In the genomic region with DNA sequence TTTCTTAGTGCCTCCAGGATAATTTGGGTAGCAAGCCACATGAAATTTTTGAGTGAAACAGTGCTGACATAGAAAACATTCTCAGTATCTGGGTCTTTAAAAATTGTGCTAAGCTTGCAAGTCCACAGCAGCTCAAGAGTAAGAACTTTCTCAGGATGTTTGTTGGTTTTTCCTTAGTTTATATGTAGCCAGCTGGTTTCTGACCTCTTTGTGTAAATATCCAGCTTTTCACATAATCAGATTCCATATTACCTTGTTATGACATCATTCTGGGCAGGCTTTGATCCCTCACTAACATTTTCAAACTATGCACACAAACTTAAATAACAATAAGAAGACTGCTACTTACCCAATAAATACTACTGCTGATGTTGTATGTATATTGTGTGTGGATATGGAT, we compare ENCODE assay signal across 24 cellular contexts.
"Had no signal": no experiment of that assay in that cellular context is flagged by ENCODE, and none has a peak within 500 bp of the region (broad histone marks: within the 10 kb centered on the region; RNA-seq: fewer than 3 reads in every experiment).

No MANE protein-coding gene starts in this region.

- H3K36me3 Mint-ChIP-seq: activated naive CD8-positive, alpha-beta T cell; natural killer cell treated with Interleukin-12 subunit alpha and Interleukin-12 subunit beta and Interleukin-15 and Interleukin-18, amount 100 ng/mL, for 72 hours; T-cell had no signal

- H3K27ac ChIP-seq: heart right ventricle, SK-N-MC, transverse colon had no signal

- H3K4me3 Mint-ChIP-seq: activated CD4-positive, alpha-beta T cell treated with anti-CD3 and anti-CD28 coated beads, Interleukin-2, amount 10 ng/mL, durations not matched to agents 7 days and 5 days; activated naive CD8-positive, alpha-beta T cell; activated T-cell treated with anti-CD3 and anti-CD28 coated beads, Interleukin-2, amount 50 U/mL, for 72 hours; endodermal cell; natural killer cell treated with Interleukin-12 subunit alpha and Interleukin-12 subunit beta and Interleukin-15 and Interleukin-18, amount 100 ng/mL, for 72 hours; T-cell had no signal

- H3K36me3 ChIP-seq: heart right ventricle, transverse colon had no signal

- H3K4me1 ChIP-seq: heart right ventricle, transverse colon had no signal

- H3K4me3 ChIP-seq: heart right ventricle, SK-N-MC, transverse colon had no signal

- H3K27ac Mint-ChIP-seq: activated CD4-positive, alpha-beta T cell treated with anti-CD3 and anti-CD28 coated beads, Interleukin-2, amount 10 ng/mL, durations not matched to agents 7 days and 5 days; activated naive CD8-positive, alpha-beta T cell; activated T-cell treated with anti-CD3 and anti-CD28 coated beads, Interleukin-2, amount 50 U/mL, for 72 hours; endodermal cell; natural killer cell treated with Interleukin-12 subunit alpha and Interleukin-12 subunit beta and Interleukin-15 and Interleukin-18, amount 100 ng/mL, for 72 hours; T-cell had no signal

- H3K27me3 ChIP-seq: heart right ventricle, transverse colon had no signal

- FAIRE-seq: bronchial epithelial cell had no signal

- ATAC-seq: activated T-cell treated with anti-CD3 and anti-CD28 coated beads, Interleukin-2, amount 50 U/mL, for 72 hours; heart right ventricle; left lobe of liver; natural killer cell treated with Interleukin-12 subunit alpha and Interleukin-12 subunit beta and Interleukin-15 and Interleukin-18, amount 100 ng/mL, for 72 hours; T-cell had no signal

- DNase-seq: activated CD4-positive, alpha-beta T cell treated with anti-CD3 and anti-CD28 coated beads, Interleukin-2, amount 10 ng/mL, durations not matched to agents 7 days and 5 days; activated CD8-positive, alpha-beta memory T cell treated with anti-CD3 and anti-CD28 coated beads, Interleukin-2, amount 50 U/mL, for 48 hours; activated gamma-delta T cell treated with Interleukin-2 at 50 U/mL for 16 hours; activated T-cell treated with anti-CD3 and anti-CD28 coated beads, Interleukin-2, amount 50 U/mL, for 72 hours; amygdala; endodermal cell; foreskin melanocyte; heart right ventricle; islet precursor cell; mammary epithelial cell; posterior cingulate gyrus; retina; stimulated activated CD4-positive, alpha-beta T cell treated with anti-CD3 and anti-CD28 coated beads, Interleukin-15, amount 100 ng/mL, for 24 hours; stimulated activated CD4-positive, alpha-beta T cell treated with anti-CD3 and anti-CD28 coated beads, Interleukin-4, amount 100 ng/mL, for 1 hour; stimulated activated naive CD4-positive, alpha-beta T cell; substantia nigra; T-cell; T-helper 9 cell; transverse colon had no signal

- H3K4me1 Mint-ChIP-seq: activated CD4-positive, alpha-beta T cell treated with anti-CD3 and anti-CD28 coated beads, Interleukin-2, amount 10 ng/mL, durations not matched to agents 7 days and 5 days; endodermal cell; T-cell had no signal

- H3K27me3 Mint-ChIP-seq: activated CD4-positive, alpha-beta T cell treated with anti-CD3 and anti-CD28 coated beads, Interleukin-2, amount 10 ng/mL, durations not matched to agents 7 days and 5 days; activated naive CD8-positive, alpha-beta T cell; natural killer cell treated with Interleukin-12 subunit alpha and Interleukin-12 subunit beta and Interleukin-15 and Interleukin-18, amount 100 ng/mL, for 72 hours; T-cell had no signal

- H3K9me3 ChIP-seq: transverse colon had no signal

- H3K9me3 Mint-ChIP-seq: endodermal cell had no signal
